ENCODE assay signal across 1 cellular context in genomic region chr11:121467965-121468364, GRCh38.
TF ChIP-seq lines count a peak whose summit lies in the region.

No MANE protein-coding gene starts in this region.

TF ChIP-seq in SK-N-SH treated with all-trans-retinoic acid at 6 μM for 48 hours, 23 proteins besides CTCF, POLR2A, EP300 and RAD21 (continued from another document):
- no peak for TF ChIP-seq TSHZ2 (CRISPR knock-in tag; IDR thresholded peaks at IDR 0.05)
- TF ChIP-seq SNAI2 (CRISPR knock-in tag; IDR thresholded peaks at IDR 0.05), result no peak
- TF ChIP-seq TOX (CRISPR knock-in tag; IDR thresholded peaks at IDR 0.05; ENCODE audit: borderline replicate concordance), result no peak
- no peak for TF ChIP-seq ZC3H10 (CRISPR knock-in tag; IDR thresholded peaks at IDR 0.05)
- no peak for TF ChIP-seq ARNTL (CRISPR knock-in tag; IDR thresholded peaks at IDR 0.05; ENCODE audit: borderline replicate concordance, low read depth)
- no peak for TF ChIP-seq ZNF70 (CRISPR knock-in tag; IDR thresholded peaks at IDR 0.05)
- TF ChIP-seq ZFP3 (CRISPR knock-in tag; IDR thresholded peaks at IDR 0.05), result no peak
- no peak for TF ChIP-seq CSDC2 (CRISPR knock-in tag; IDR thresholded peaks at IDR 0.05)
- TF ChIP-seq CREB5 (CRISPR knock-in tag; IDR thresholded peaks at IDR 0.05; ENCODE audit: low read depth), result no peak
TF ChIP-seq in SK-N-SH treated with all-trans-retinoic acid at 6 μM for 48 hours: peak in this region for 0.
